Comparison of ENCODE assay signal across 23 cellular contexts in genomic region chr6:3837781-3838180, GRCh38.
"Had no signal": no experiment of that assay in that cellular context is flagged by ENCODE, and none has a peak within 500 bp of the region (broad histone marks: within the 10 kb centered on the region; RNA-seq: fewer than 3 reads in every experiment).

No MANE protein-coding gene starts in this region.

- DNase-seq: colonic mucosa; cortex of kidney; effector CD8-positive, alpha-beta T cell; effector memory CD8-positive, alpha-beta T cell; endodermal cell; erythroblast; esophagus squamous epithelium; foreskin fibroblast; foreskin melanocyte; gastrocnemius medialis; glutamatergic neuron; heart right ventricle; hippocampal formation; left colon; left ventricle myocardium inferior; lower lobe of right lung; mesenchymal stem cell; mucosa of descending colon; naive B cell had no signal

- H3K27ac Mint-ChIP-seq: dendritic cell treated with granulocyte-macrophage colony-stimulating factor and Interleukin-4, amounts not matched to agents 40 ng/mL and 50 ng/mL, for 4 days; effector memory CD8-positive, alpha-beta T cell; endodermal cell; mesothelial cell of epicardium; naive B cell had no signal

- ATAC-seq: effector memory CD8-positive, alpha-beta T cell; esophagus mucosa; gastrocnemius medialis; heart right ventricle; left colon; left lobe of liver; lower lobe of right lung; mucosa of descending colon had no signal

- H3K4me1 Mint-ChIP-seq: endodermal cell, naive B cell had no signal

- H3K36me3 Mint-ChIP-seq: mesothelial cell of epicardium, naive B cell had no signal

- H3K4me3 Mint-ChIP-seq: dendritic cell treated with granulocyte-macrophage colony-stimulating factor and Interleukin-4, amounts not matched to agents 40 ng/mL and 50 ng/mL, for 4 days; effector memory CD8-positive, alpha-beta T cell; endodermal cell; mesothelial cell of epicardium; naive B cell had no signal

- H3K9me3 Mint-ChIP-seq: dendritic cell treated with granulocyte-macrophage colony-stimulating factor and Interleukin-4, amounts not matched to agents 40 ng/mL and 50 ng/mL, for 4 days; effector memory CD8-positive, alpha-beta T cell; endodermal cell; mesothelial cell of epicardium; naive B cell had no signal
